Comparison of ENCODE assay signal across 9 cellular contexts in the genomic region with DNA sequence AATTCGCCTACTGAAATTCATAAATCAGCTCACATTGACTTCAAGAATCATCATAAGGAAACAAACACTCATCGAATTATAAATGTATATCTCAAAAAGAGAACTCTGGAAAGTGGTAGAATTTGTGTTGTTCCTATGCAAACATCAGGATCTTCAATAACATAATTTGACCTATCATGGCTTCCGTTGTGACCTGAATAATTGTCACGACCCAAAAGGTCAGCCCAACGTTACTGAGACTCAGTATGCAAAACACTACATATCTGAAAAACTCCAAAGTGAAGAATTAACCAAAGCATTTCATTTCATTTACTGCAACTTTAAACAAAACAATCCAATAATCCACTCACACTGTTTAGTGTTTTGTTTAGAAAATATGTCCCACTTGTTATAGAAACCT. TPM values are rescaled to one million over a fixed set of nuclear protein-coding genes. Genes with fewer than 3 reads are reported as not detected.
A peak's percentile ranks its signal among the peaks of the same experiment; 100 is the strongest.
DNase-seq lines count a peak whose midpoint lies in the region; ATAC-seq and TF ChIP-seq lines count a peak whose summit lies in the region.
"Had no signal": no experiment of that assay in that cellular context is flagged by ENCODE, and none has a peak within 500 bp of the region (broad histone marks: within the 10 kb centered on the region; RNA-seq: fewer than 3 reads in every experiment).

No MANE protein-coding gene starts in this region.

- peak overlapping the region; percentile 97 for H3K4me3 Mint-ChIP-seq in activated T-cell treated with anti-CD3 and anti-CD28 coated beads, Interleukin-2, amount 50 U/mL, for 4 hours
- peak overlapping the region; percentile 93 for H3K4me3 Mint-ChIP-seq in activated naive CD8-positive, alpha-beta T cell

- no peak for TF ChIP-seq EP300 in tibial nerve (IDR thresholded peaks at IDR 0.05)

- no peaks in the 10 kb centered on the region for H3K9me3 Mint-ChIP-seq in activated T-cell treated with anti-CD3 and anti-CD28 coated beads, Interleukin-2, amount 50 U/mL, for 4 hours
- H3K9me3 Mint-ChIP-seq in activated naive CD8-positive, alpha-beta T cell (ENCODE audit: low read depth), result no peaks in the 10 kb centered on the region

- no peaks in the 10 kb centered on the region for H3K27me3 Mint-ChIP-seq in activated T-cell treated with anti-CD3 and anti-CD28 coated beads, Interleukin-2, amount 50 U/mL, for 4 hours (ENCODE audit: low read depth)
- no peaks in the 10 kb centered on the region for H3K27me3 Mint-ChIP-seq in activated naive CD8-positive, alpha-beta T cell

- intact Hi-C loops in left lung (cut with DNase I), result no loop called here

- no peak for ATAC-seq in activated T-cell treated with anti-CD3 and anti-CD28 coated beads, Interleukin-2, amount 50 U/mL, for 4 hours
- no peak for ATAC-seq in left lung

- no peak for TF ChIP-seq POLR2A in tibial nerve (IDR thresholded peaks at IDR 0.05)

- H3K4me1 Mint-ChIP-seq in activated T-cell treated with anti-CD3 and anti-CD28 coated beads, Interleukin-2, amount 50 U/mL, for 4 hours (ENCODE audit: low read depth), result peaks cover 23% of the 10 kb centered on the region
- peaks cover 29% of the 10 kb centered on the region for H3K4me1 Mint-ChIP-seq in activated naive CD8-positive, alpha-beta T cell (ENCODE audit: low read depth)

- peak overlapping the region; percentile 66 to 76 for H3K4me3 ChIP-seq in left lung
- H3K4me3 ChIP-seq in tibial nerve, result peak overlapping the region; percentile 60 to 92 (median 77)

- H3K36me3 ChIP-seq in left lung, result no peaks in the 10 kb centered on the region
- no peaks in the 10 kb centered on the region for H3K36me3 ChIP-seq in tibial nerve

- WGBS in tibial nerve, 2 donors, result 44 to 49% methylated on average over 5 of the region's 5 CpGs

- H3K27ac ChIP-seq in left lung (peak overlapping the region; percentile 99), tibial nerve (peak overlapping the region in 3 of 4 donors; percentile 91 to 99 (median 95))

- peaks cover 0 to 55% of the 10 kb centered on the region in 2 donors for H3K4me1 ChIP-seq in left lung
- peaks cover 0 to 49% (median 25%) of the 10 kb centered on the region in 4 donors for H3K4me1 ChIP-seq in tibial nerve

- H3K36me3 Mint-ChIP-seq in activated T-cell treated with anti-CD3 and anti-CD28 coated beads, Interleukin-2, amount 50 U/mL, for 4 hours (ENCODE audit: insufficient read depth), result peaks cover 6% of the 10 kb centered on the region
- no peaks in the 10 kb centered on the region for H3K36me3 Mint-ChIP-seq in activated naive CD8-positive, alpha-beta T cell

- no peaks in the 10 kb centered on the region for H3K9me3 ChIP-seq in left lung
- H3K9me3 ChIP-seq in tibial nerve, result no peaks in the 10 kb centered on the region

- no peak for DNase-seq in activated T-cell treated with anti-CD3 and anti-CD28 coated beads, Interleukin-2, amount 50 U/mL, for 4 hours
- no peak for DNase-seq in activated T-cell treated with anti-CD3 and anti-CD28 coated beads, Interleukin-2, amount 50 U/mL, for 48 hours
- DNase-seq in left lung (no peak), tibial nerve (ENCODE audit: low spot score in 2 of 2) (no peak), SIG-M5 (lab: John Stamatoyannopoulos, UW) (no peak), kidney tubule cell (ENCODE audit: low spot score) (no peak), inferior parietal cortex (ENCODE audit: extremely low spot score) (no peak)
- DNase-seq: NCI-H1105 had no signal

- H3K27me3 ChIP-seq in left lung, result no peaks in the 10 kb centered on the region
- H3K27me3 ChIP-seq in tibial nerve, result no peaks in the 10 kb centered on the region

- TF ChIP-seq CTCF in left lung (IDR thresholded peaks at IDR 0.05) (no peak), tibial nerve (IDR thresholded peaks at IDR 0.05) (no peak)

- peak overlapping the region; percentile 97 for H3K27ac Mint-ChIP-seq in activated naive CD8-positive, alpha-beta T cell

RNA-seq across cellular contexts. Expression of gene RAPGEF6, which starts 1.2 kb away (rescaled TPM):
- total RNA-seq in activated T-cell treated with anti-CD3 and anti-CD28 coated beads, Interleukin-2, amount 50 U/mL, for 4 hours, result 10 to 100 TPM; 23.6 to 26.8 (median 26.6) TPM
- total RNA-seq in left lung (10 to 100 TPM; 19.2 to 23.7 TPM), tibial nerve (10 to 100 TPM; 25.1 to 36.4 (median 26.6) TPM)
